23 cellular contexts compared by ENCODE assay signal in the genomic region with DNA sequence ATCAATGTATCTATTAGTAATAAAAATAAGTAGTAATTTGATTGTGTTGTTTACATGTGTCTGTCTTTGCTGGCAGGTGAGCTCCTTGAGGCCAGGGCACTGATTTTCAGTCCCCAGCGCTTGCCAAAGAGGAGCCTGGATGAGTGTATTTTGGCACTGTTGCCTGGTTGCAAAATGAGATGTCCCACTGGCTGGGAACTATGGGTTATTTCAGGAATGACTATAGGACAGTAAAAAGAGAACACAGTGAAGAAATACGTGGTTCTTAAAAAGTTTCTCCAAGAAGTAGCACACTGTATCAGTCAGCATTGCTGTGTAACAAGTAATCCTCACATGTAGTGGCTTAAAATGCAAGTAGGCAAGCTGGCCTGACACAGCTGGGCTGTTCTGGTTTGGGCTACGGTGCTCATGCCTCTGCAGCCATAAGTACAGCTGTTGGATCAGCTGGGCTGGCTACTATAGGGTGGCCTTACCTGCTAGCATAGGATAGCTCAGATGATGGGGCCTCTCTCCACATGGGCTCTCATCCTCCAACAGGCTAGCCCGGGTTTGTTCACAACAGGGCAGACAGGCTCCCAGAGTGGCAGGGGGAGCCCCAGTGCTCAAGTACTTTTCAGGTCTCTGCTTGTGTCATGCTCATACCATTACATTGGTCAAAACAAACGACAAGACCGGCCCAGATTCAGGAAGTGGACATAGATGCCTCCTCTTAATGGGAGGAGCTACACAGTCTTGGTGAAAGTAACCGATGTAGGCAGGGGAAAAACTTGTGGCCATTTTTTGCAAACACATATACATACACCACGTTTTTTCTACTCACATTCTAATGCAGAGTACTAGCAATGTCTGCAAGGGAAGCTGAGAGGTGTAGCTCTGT.
"Had no signal": no experiment of that assay in that cellular context is flagged by ENCODE, and none has a peak within 500 bp of the region (broad histone marks: within the 10 kb centered on the region; RNA-seq: fewer than 3 reads in every experiment).

No MANE protein-coding gene starts in this region.

- FAIRE-seq: colon had no signal

- H3K4me1 Mint-ChIP-seq: activated CD4-positive, alpha-beta T cell treated with anti-CD3 and anti-CD28 coated beads, Interleukin-2, amount 10 ng/mL, durations not matched to agents 24 days and 14 days; activated CD8-positive, alpha-beta memory T cell treated with anti-CD3 and anti-CD28 coated beads, Interleukin-2, amount 10 ng/mL, durations not matched to agents 7 days and 5 days; activated naive CD4-positive, alpha-beta T cell treated with anti-CD3 and anti-CD28 coated beads, Interleukin-2, amount 50 U/mL, for 24 hours had no signal

- H3K27ac ChIP-seq: ascending aorta, foreskin keratinocyte, left lung, sigmoid colon, thoracic aorta, vagina had no signal

- H3K9me3 Mint-ChIP-seq: activated CD4-positive, alpha-beta T cell treated with anti-CD3 and anti-CD28 coated beads, Interleukin-2, amount 10 ng/mL, durations not matched to agents 24 days and 14 days had no signal

- H3K36me3 Mint-ChIP-seq: activated CD8-positive, alpha-beta memory T cell treated with anti-CD3 and anti-CD28 coated beads, Interleukin-2, amount 10 ng/mL, durations not matched to agents 7 days and 5 days; activated naive CD4-positive, alpha-beta T cell treated with anti-CD3 and anti-CD28 coated beads, Interleukin-2, amount 50 U/mL, for 24 hours had no signal

- H3K27me3 Mint-ChIP-seq: activated CD4-positive, alpha-beta T cell treated with anti-CD3 and anti-CD28 coated beads, Interleukin-2, amount 10 ng/mL, durations not matched to agents 24 days and 14 days; activated CD8-positive, alpha-beta memory T cell treated with anti-CD3 and anti-CD28 coated beads, Interleukin-2, amount 10 ng/mL, durations not matched to agents 7 days and 5 days; activated CD8-positive, alpha-beta T cell treated with anti-CD3 and anti-CD28 coated beads for 36 hours; activated naive CD4-positive, alpha-beta T cell treated with anti-CD3 and anti-CD28 coated beads, Interleukin-2, amount 50 U/mL, for 24 hours; type B pancreatic cell had no signal

- H3K4me3 ChIP-seq: ascending aorta, left lung, sigmoid colon, smooth muscle cell, thoracic aorta, vagina had no signal

- H3K9me3 ChIP-seq: ascending aorta, thoracic aorta, vagina had no signal

- ATAC-seq: activated CD4-positive, CD25-positive, alpha-beta regulatory T cell treated with anti-CD3 and anti-CD28 coated beads, Interleukin-2, amount 50 U/mL, for 24 hours; activated CD8-positive, alpha-beta memory T cell treated with anti-CD3 and anti-CD28 coated beads, Interleukin-2, amount 10 ng/mL, durations not matched to agents 7 days and 5 days; activated CD8-positive, alpha-beta T cell treated with anti-CD3 and anti-CD28 coated beads for 36 hours; foreskin keratinocyte; left lung had no signal

- H3K27me3 ChIP-seq: ascending aorta, foreskin keratinocyte, left lung, sigmoid colon, vagina had no signal

- H3K4me1 ChIP-seq: ascending aorta, foreskin keratinocyte, left lung had no signal

- H3K4me3 Mint-ChIP-seq: activated CD4-positive, alpha-beta T cell treated with anti-CD3 and anti-CD28 coated beads, Interleukin-2, amount 10 ng/mL, durations not matched to agents 24 days and 14 days; activated CD8-positive, alpha-beta memory T cell treated with anti-CD3 and anti-CD28 coated beads, Interleukin-2, amount 10 ng/mL, durations not matched to agents 7 days and 5 days; activated CD8-positive, alpha-beta T cell treated with anti-CD3 and anti-CD28 coated beads for 36 hours; activated naive CD4-positive, alpha-beta T cell treated with anti-CD3 and anti-CD28 coated beads, Interleukin-2, amount 50 U/mL, for 24 hours; activated T-helper 1 cell treated with anti-CD3 and anti-CD28 coated beads, Interleukin-12 subunit alpha, Interleukin-12 subunit beta, Interleukin-2, Interleukin-4 antibody, amounts not matched to agents 30 ng/mL and 10 ng/mL and 1 ng/mL, durations not matched to agents 14 hours and 24 hours and 36 hours; nephron progenitor cell; type B pancreatic cell had no signal

- DNase-seq: activated CD4-positive, alpha-beta T cell treated with anti-CD3 and anti-CD28 coated beads, Interleukin-2, amount 10 ng/mL, durations not matched to agents 24 days and 14 days; activated CD8-positive, alpha-beta memory T cell treated with anti-CD3 and anti-CD28 coated beads, Interleukin-2, amount 10 ng/mL, durations not matched to agents 7 days and 5 days; activated CD8-positive, alpha-beta T cell treated with anti-CD3 and anti-CD28 coated beads for 36 hours; activated gamma-delta T cell; activated T-cell treated with anti-CD3 and anti-CD28 coated beads for 4 hours; central memory CD4-positive, alpha-beta T cell; effector memory CD4-positive, alpha-beta T cell; foreskin keratinocyte; left lung; nephron progenitor cell; occipital lobe; sigmoid colon; stimulated activated CD4-positive, alpha-beta T cell treated with anti-CD3 and anti-CD28 coated beads, Interleukin-15, amount 100 ng/mL, for 24 hours; stimulated activated naive CD4-positive, alpha-beta T cell treated with Interleukin-2 at 50 U/mL for 16 hours had no signal

- H3K27ac Mint-ChIP-seq: activated CD4-positive, alpha-beta T cell treated with anti-CD3 and anti-CD28 coated beads, Interleukin-2, amount 10 ng/mL, durations not matched to agents 24 days and 14 days; activated CD8-positive, alpha-beta memory T cell treated with anti-CD3 and anti-CD28 coated beads, Interleukin-2, amount 10 ng/mL, durations not matched to agents 7 days and 5 days; activated CD8-positive, alpha-beta T cell treated with anti-CD3 and anti-CD28 coated beads for 36 hours; activated naive CD4-positive, alpha-beta T cell treated with anti-CD3 and anti-CD28 coated beads, Interleukin-2, amount 50 U/mL, for 24 hours; activated T-helper 1 cell treated with anti-CD3 and anti-CD28 coated beads, Interleukin-12 subunit alpha, Interleukin-12 subunit beta, Interleukin-2, Interleukin-4 antibody, amounts not matched to agents 30 ng/mL and 10 ng/mL and 1 ng/mL, durations not matched to agents 14 hours and 24 hours and 36 hours; type B pancreatic cell had no signal

- H3K36me3 ChIP-seq: left lung, sigmoid colon, thoracic aorta, vagina had no signal
